Comparison of ENCODE assay signal across 15 cellular contexts in genomic region chr3:64908292-64908691, GRCh38.
DNase-seq lines count a peak whose midpoint lies in the region; ATAC-seq and TF ChIP-seq lines count a peak whose summit lies in the region.
"Had no signal": no experiment of that assay in that cellular context is flagged by ENCODE, and none has a peak within 500 bp of the region (broad histone marks: within the 10 kb centered on the region; RNA-seq: fewer than 3 reads in every experiment).

No MANE protein-coding gene starts in this region.

- no peak for TF ChIP-seq CTCF in RWPE1 (conservative IDR thresholded peaks at IDR 0.05; ENCODE audit: low read depth)
- TF ChIP-seq CTCF in fibroblast of pulmonary artery (IDR thresholded peaks at IDR 0.05; ENCODE audit: low read length, missing control alignments) = no peak
- no peak for TF ChIP-seq CTCF in right lobe of liver (IDR thresholded peaks at IDR 0.05)

- POLR2A ChIA-PET in RWPE1 (lab: Yijun Ruan, JAX; ENCODE audit: low non-redundant PET) = no interaction called here

- CTCF ChIA-PET in RWPE1 (lab: Yijun Ruan, JAX) = no interaction called here

- H3K4me3 ChIP-seq in fibroblast of pulmonary artery (replicated peaks; ENCODE audit: low read depth, low read length) = no peak overlapping the region
- no peak overlapping the region for H3K4me3 ChIP-seq in right lobe of liver
- H3K4me3 ChIP-seq: mucosa of descending colon, pancreas, SJSA1, tibial artery had no signal

- H3K27ac ChIP-seq in RWPE1 = no peak overlapping the region
- no peak overlapping the region for H3K27ac ChIP-seq in right lobe of liver
- H3K27ac ChIP-seq: HL-60, pancreas, SJSA1, tibial artery had no signal

- intact Hi-C loops in right lobe of liver (cut with DNase I) = no loop called here

- H3K4me1 ChIP-seq in right lobe of liver = peaks cover 0 to 4% (median 0%) of the 10 kb centered on the region in 4 donors
- H3K4me1 ChIP-seq: pancreas, SJSA1 had no signal

- no peaks in the 10 kb centered on the region for H3K36me3 ChIP-seq in right lobe of liver
- H3K36me3 ChIP-seq: pancreas, SJSA1, tibial artery had no signal

- no peak for TF ChIP-seq POLR2A in right lobe of liver (IDR thresholded peaks at IDR 0.05)

- H3K9me3 ChIP-seq in right lobe of liver = no peaks in the 10 kb centered on the region
- H3K9me3 ChIP-seq: mucosa of descending colon, pancreas, SJSA1, tibial artery had no signal

- WGBS in right lobe of liver (ENCODE audit: insufficient coverage, low coverage, low lambda C conversion rate, missing lambda C conversion rate) = 45% methylated on average over 4 of the region's 4 CpGs

- no peaks in the 10 kb centered on the region for H3K27me3 ChIP-seq in right lobe of liver
- H3K27me3 ChIP-seq: pancreas, SJSA1, tibial artery had no signal

- ATAC-seq in right lobe of liver = peak in 3 of 4 donors; percentile 6 to 69 (median 59)
- ATAC-seq: mucosa of descending colon had no signal

- peak; percentile 42 for DNase-seq in COLO829 (ENCODE audit: low spot score)
- peak; percentile 11 for DNase-seq in RWPE1 (ENCODE audit: low spot score)
- peak; percentile 31 for DNase-seq in fibroblast of pulmonary artery (ENCODE audit: low read depth)
- no peak for DNase-seq in right lobe of liver
- no peak for DNase-seq in nucleus accumbens (lab: John Stamatoyannopoulos, UW)
- no peak for DNase-seq in DMS53 treated with DMSO at 0.1 percent for 48 hours (lab: John Stamatoyannopoulos, UW; ENCODE audit: unreplicated experiment)
- DNase-seq in NCI-H2227 treated with DMSO at 0.1 percent for 48 hours (lab: John Stamatoyannopoulos, UW) = no peak
- DNase-seq in GF-D8 (lab: John Stamatoyannopoulos, UW) = no peak
- DNase-seq: activated effector memory CD4-positive, alpha-beta T cell treated with anti-CD3 and anti-CD28 coated beads, Interleukin-2, amount 50 U/mL, for 16 hours; caudate nucleus; mucosa of descending colon; pancreas; tibial artery had no signal

Comparison
In these comparisons a context has a peak if more than half of its experiments do, and no peak if none do; other contexts are left out.
1. DNase-seq: peak in COLO829 (single experiment), RWPE1 (single experiment) and fibroblast of pulmonary artery (single experiment); none in right lobe of liver (0 of 3), nucleus accumbens (0 of 56), DMS53 treated with DMSO at 0.1 percent for 48 hours (single experiment), NCI-H2227 treated with DMSO at 0.1 percent for 48 hours (single experiment) and GF-D8 (single experiment).